ENCODE assay signal across 20 cellular contexts in the genomic region with DNA sequence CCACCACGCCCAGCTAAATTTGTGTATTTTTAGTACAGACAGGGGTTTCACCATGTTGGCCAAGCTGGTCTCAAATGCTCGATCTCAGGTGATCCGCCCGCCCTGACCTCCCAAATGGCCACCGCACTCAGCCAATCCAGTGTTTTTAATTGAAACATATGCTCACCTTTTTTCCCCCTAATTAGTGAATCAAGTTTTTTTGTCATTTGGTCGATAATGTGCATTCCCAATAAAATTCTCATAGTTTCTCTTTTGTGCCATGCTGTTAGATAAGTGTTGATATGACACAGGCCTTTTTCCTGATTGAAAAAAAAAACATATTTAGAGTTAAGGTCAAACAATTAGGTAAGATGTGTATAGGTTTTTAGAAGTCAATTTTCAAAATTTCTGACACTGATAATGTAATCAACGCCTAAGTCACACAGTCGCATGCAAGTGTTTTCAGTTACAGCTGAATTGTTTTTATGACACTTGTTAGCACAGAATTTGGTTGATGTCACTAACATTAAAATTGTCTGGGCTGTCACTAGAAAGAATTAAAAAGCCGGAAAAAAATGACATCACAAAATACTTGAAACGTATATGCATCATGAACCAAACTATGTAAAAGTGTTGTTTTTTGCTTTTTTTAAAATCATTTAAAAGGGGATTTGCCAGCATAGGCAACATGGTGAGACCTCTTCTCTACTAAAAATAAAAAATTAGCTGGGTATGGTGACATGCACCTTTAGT. TPM values are rescaled to one million over a fixed set of nuclear protein-coding genes. Genes with fewer than 3 reads are reported as not detected.
A peak's percentile ranks its signal among the peaks of the same experiment; 100 is the strongest.
DNase-seq lines count a peak whose midpoint lies in the region; ATAC-seq and TF ChIP-seq lines count a peak whose summit lies in the region.
"Had no signal": no experiment of that assay in that cellular context is flagged by ENCODE, and none has a peak within 500 bp of the region (broad histone marks: within the 10 kb centered on the region; RNA-seq: fewer than 3 reads in every experiment).

No MANE protein-coding gene starts in this region.

- intact Hi-C loops in activated CD4-positive, alpha-beta memory T cell treated with anti-CD3 and anti-CD28 coated beads for 36 hours (cut with micrococcal nuclease), result no loop called here
- intact Hi-C loops in Right ventricle myocardium superior (cut with DNase I), result loop anchor here (10.0 kb wide), 1 partner anchor 493 kb away; no protein-coding TSS in a partner anchor

- DNase-seq in activated naive CD4-positive, alpha-beta T cell treated with Interleukin-2 at 50 U/mL for 16 hours, result no peak
- DNase-seq in activated CD4-positive, alpha-beta memory T cell treated with anti-CD3 and anti-CD28 coated beads for 36 hours, result no peak
- DNase-seq in endodermal cell (no peak), NK-92 (lab: John Stamatoyannopoulos, UW; ENCODE audit: unreplicated experiment) (no peak), AG20443 (ENCODE audit: low spot score) (no peak), Right ventricle myocardium superior (no peak)
- DNase-seq: activated CD4-positive, CD25-positive, alpha-beta regulatory T cell treated with anti-CD3 and anti-CD28 coated beads, Interleukin-2, amount 50 U/mL, for 72 hours; cortex of kidney; KG1; NCI-H187; NCI-H2227 treated with DMSO at 0.1 percent for 48 hours; SK-N-SH; stimulated activated CD4-positive, alpha-beta T cell treated with anti-CD3 and anti-CD28 coated beads, Interleukin-4, amount 100 ng/mL, for 4 hours; T1000 had no signal

- no peaks in the 10 kb centered on the region for H3K9me3 ChIP-seq in endodermal cell (ENCODE audit: control insufficient read depth, low read length)
- H3K9me3 ChIP-seq: Peyer's patch, SK-N-SH, suprapubic skin had no signal

- CTCF ChIA-PET in activated CD4-positive, alpha-beta memory T cell treated with anti-CD3 and anti-CD28 coated beads for 36 hours (lab: Charles Lee), result no interaction called here

- no peak overlapping the region for H3K4me3 ChIP-seq in endodermal cell (ENCODE audit: low read length)
- H3K4me3 ChIP-seq: neural progenitor cell, Peyer's patch, suprapubic skin had no signal

- no peaks in the 10 kb centered on the region for H3K27me3 Mint-ChIP-seq in activated naive CD4-positive, alpha-beta T cell treated with anti-CD3 and anti-CD28 coated beads, Interleukin-2, amount 50 U/mL, for 24 hours
- no peaks in the 10 kb centered on the region for H3K27me3 Mint-ChIP-seq in activated CD4-positive, alpha-beta memory T cell treated with anti-CD3 and anti-CD28 coated beads for 36 hours
- H3K27me3 Mint-ChIP-seq in endodermal cell (ENCODE audit: insufficient read depth), result no peaks in the 10 kb centered on the region
- no peaks in the 10 kb centered on the region for H3K27me3 Mint-ChIP-seq in stimulated activated memory B cell treated with anti-CD40 and anti-IgM and Interleukin-4, amounts not matched to agents 10 μg/mL and 1 μg/mL and 100 μg/mL, for 72 hours

- no peaks in the 10 kb centered on the region for H3K27me3 ChIP-seq in endodermal cell (ENCODE audit: control insufficient read depth, insufficient read depth, low read length, poor library complexity, severe bottlenecking)
- H3K27me3 ChIP-seq: neural progenitor cell, Peyer's patch, suprapubic skin had no signal

- H3K36me3 ChIP-seq in endodermal cell (ENCODE audit: control insufficient read depth, insufficient read depth, low read length), result peaks cover 98% of the 10 kb centered on the region

- peak overlapping the region; percentile 9 for H3K4me3 Mint-ChIP-seq in activated naive CD4-positive, alpha-beta T cell treated with anti-CD3 and anti-CD28 coated beads, Interleukin-2, amount 50 U/mL, for 24 hours
- H3K4me3 Mint-ChIP-seq in activated CD4-positive, alpha-beta memory T cell treated with anti-CD3 and anti-CD28 coated beads for 36 hours, result no peak overlapping the region
- H3K4me3 Mint-ChIP-seq in endodermal cell, result no peak overlapping the region
- H3K4me3 Mint-ChIP-seq in stimulated activated memory B cell treated with anti-CD40 and anti-IgM and Interleukin-4, amounts not matched to agents 10 μg/mL and 1 μg/mL and 100 μg/mL, for 72 hours, result peak overlapping the region; percentile 2
- H3K4me3 Mint-ChIP-seq: mesothelial cell of epicardium, neural progenitor cell had no signal

- no peaks in the 10 kb centered on the region for H3K4me1 ChIP-seq in endodermal cell (ENCODE audit: control insufficient read depth, insufficient read depth, low read length)
- H3K4me1 ChIP-seq: neural progenitor cell, Peyer's patch, suprapubic skin had no signal

- 97% methylated on average over 10 of the region's 10 CpGs for WGBS in endodermal cell (ENCODE audit: insufficient coverage in 1 of 2, insufficient read length in 1 of 2), 2 experiments

- H3K4me1 Mint-ChIP-seq in activated naive CD4-positive, alpha-beta T cell treated with anti-CD3 and anti-CD28 coated beads, Interleukin-2, amount 50 U/mL, for 24 hours, result peaks cover 81% of the 10 kb centered on the region
- H3K4me1 Mint-ChIP-seq in activated CD4-positive, alpha-beta memory T cell treated with anti-CD3 and anti-CD28 coated beads for 36 hours (ENCODE audit: low read depth), result peaks cover 60% of the 10 kb centered on the region
- no peaks in the 10 kb centered on the region for H3K4me1 Mint-ChIP-seq in endodermal cell
- H3K4me1 Mint-ChIP-seq in stimulated activated memory B cell treated with anti-CD40 and anti-IgM and Interleukin-4, amounts not matched to agents 10 μg/mL and 1 μg/mL and 100 μg/mL, for 72 hours, result peaks cover 66% of the 10 kb centered on the region
- H3K4me1 Mint-ChIP-seq: neural progenitor cell had no signal

- no peak overlapping the region for H3K27ac ChIP-seq in endodermal cell (ENCODE audit: low read depth, low read length)
- H3K27ac ChIP-seq: neural progenitor cell, Peyer's patch, suprapubic skin had no signal

- POLR2A ChIA-PET in activated CD4-positive, alpha-beta memory T cell treated with anti-CD3 and anti-CD28 coated beads for 36 hours (lab: Charles Lee), result interaction anchor here (0.6 kb wide), 1 partner anchor 291 kb away, joined by 3 read pairs; no protein-coding TSS in a partner anchor

- no peaks in the 10 kb centered on the region for H3K9me3 Mint-ChIP-seq in activated naive CD4-positive, alpha-beta T cell treated with anti-CD3 and anti-CD28 coated beads, Interleukin-2, amount 50 U/mL, for 24 hours
- H3K9me3 Mint-ChIP-seq in activated CD4-positive, alpha-beta memory T cell treated with anti-CD3 and anti-CD28 coated beads for 36 hours, result no peaks in the 10 kb centered on the region
- H3K9me3 Mint-ChIP-seq in endodermal cell, result no peaks in the 10 kb centered on the region
- no peaks in the 10 kb centered on the region for H3K9me3 Mint-ChIP-seq in stimulated activated memory B cell treated with anti-CD40 and anti-IgM and Interleukin-4, amounts not matched to agents 10 μg/mL and 1 μg/mL and 100 μg/mL, for 72 hours
- H3K9me3 Mint-ChIP-seq: mesothelial cell of epicardium, neural progenitor cell had no signal

- no peak overlapping the region for H3K9ac ChIP-seq in endodermal cell (ENCODE audit: extremely low read depth, low read length, poor library complexity, severe bottlenecking)
- H3K9ac ChIP-seq: neural progenitor cell, SK-N-SH had no signal

- peaks cover 27% of the 10 kb centered on the region for H3K36me3 Mint-ChIP-seq in activated naive CD4-positive, alpha-beta T cell treated with anti-CD3 and anti-CD28 coated beads, Interleukin-2, amount 50 U/mL, for 24 hours
- H3K36me3 Mint-ChIP-seq in activated CD4-positive, alpha-beta memory T cell treated with anti-CD3 and anti-CD28 coated beads for 36 hours, result peaks cover 75% of the 10 kb centered on the region
- peaks cover 95% of the 10 kb centered on the region for H3K36me3 Mint-ChIP-seq in endodermal cell (ENCODE audit: low read depth)
- H3K36me3 Mint-ChIP-seq in stimulated activated memory B cell treated with anti-CD40 and anti-IgM and Interleukin-4, amounts not matched to agents 10 μg/mL and 1 μg/mL and 100 μg/mL, for 72 hours, result peaks cover 75% of the 10 kb centered on the region

- peak overlapping the region; percentile 88 for H3K27ac Mint-ChIP-seq in activated naive CD4-positive, alpha-beta T cell treated with anti-CD3 and anti-CD28 coated beads, Interleukin-2, amount 50 U/mL, for 24 hours
- peak overlapping the region; percentile 13 for H3K27ac Mint-ChIP-seq in activated CD4-positive, alpha-beta memory T cell treated with anti-CD3 and anti-CD28 coated beads for 36 hours
- H3K27ac Mint-ChIP-seq in endodermal cell, result peak overlapping the region; percentile 19
- peak overlapping the region; percentile 65 for H3K27ac Mint-ChIP-seq in stimulated activated memory B cell treated with anti-CD40 and anti-IgM and Interleukin-4, amounts not matched to agents 10 μg/mL and 1 μg/mL and 100 μg/mL, for 72 hours
- H3K27ac Mint-ChIP-seq: mesothelial cell of epicardium, neural progenitor cell had no signal

- TF ChIP-seq CTCF in endodermal cell (conservative IDR thresholded peaks at IDR 0.05), result no peak

- no peak for ATAC-seq in stimulated activated memory B cell treated with anti-CD40 and anti-IgM and Interleukin-4, amounts not matched to agents 10 μg/mL and 1 μg/mL and 100 μg/mL, for 72 hours
- ATAC-seq in Right ventricle myocardium superior (ENCODE audit: poor library complexity), result no peak

RNA-seq across cellular contexts. Expression of gene ZNF217, which starts 21.9 kb away (rescaled TPM):
- total RNA-seq in activated CD4-positive, alpha-beta memory T cell treated with anti-CD3 and anti-CD28 coated beads for 36 hours, result 10 to 100 TPM; 56.3 to 57.5 TPM
- total RNA-seq in endodermal cell (100 to 1,000 TPM; 100 to 123 TPM), Right ventricle myocardium superior (7.0 TPM)
- 45.7 TPM for polyA plus RNA-seq in endodermal cell (2013, experiment 1 of 2)
- 46.1 TPM for polyA plus RNA-seq in endodermal cell (2013, experiment 2 of 2)

Comparison
In these comparisons a context has a peak if more than half of its experiments do, and no peak if none do; other contexts are left out.
1. H3K27ac Mint-ChIP-seq: peak in every context shown above with its lines; median percentile 88 in activated naive CD4-positive, alpha-beta T cell treated with anti-CD3 and anti-CD28 coated beads, Interleukin-2, amount 50 U/mL, for 24 hours; 65 in stimulated activated memory B cell treated with anti-CD40 and anti-IgM and Interleukin-4, amounts not matched to agents 10 μg/mL and 1 μg/mL and 100 μg/mL, for 72 hours; 19 in endodermal cell; 13 in activated CD4-positive, alpha-beta memory T cell treated with anti-CD3 and anti-CD28 coated beads for 36 hours.
2. H3K4me3 Mint-ChIP-seq: peak in activated naive CD4-positive, alpha-beta T cell treated with anti-CD3 and anti-CD28 coated beads, Interleukin-2, amount 50 U/mL, for 24 hours (single experiment) and stimulated activated memory B cell treated with anti-CD40 and anti-IgM and Interleukin-4, amounts not matched to agents 10 μg/mL and 1 μg/mL and 100 μg/mL, for 72 hours (single experiment); none in activated CD4-positive, alpha-beta memory T cell treated with anti-CD3 and anti-CD28 coated beads for 36 hours (single experiment) and endodermal cell (single experiment).